Comparison of ENCODE assay signal across 8 cellular contexts in the genomic region with DNA sequence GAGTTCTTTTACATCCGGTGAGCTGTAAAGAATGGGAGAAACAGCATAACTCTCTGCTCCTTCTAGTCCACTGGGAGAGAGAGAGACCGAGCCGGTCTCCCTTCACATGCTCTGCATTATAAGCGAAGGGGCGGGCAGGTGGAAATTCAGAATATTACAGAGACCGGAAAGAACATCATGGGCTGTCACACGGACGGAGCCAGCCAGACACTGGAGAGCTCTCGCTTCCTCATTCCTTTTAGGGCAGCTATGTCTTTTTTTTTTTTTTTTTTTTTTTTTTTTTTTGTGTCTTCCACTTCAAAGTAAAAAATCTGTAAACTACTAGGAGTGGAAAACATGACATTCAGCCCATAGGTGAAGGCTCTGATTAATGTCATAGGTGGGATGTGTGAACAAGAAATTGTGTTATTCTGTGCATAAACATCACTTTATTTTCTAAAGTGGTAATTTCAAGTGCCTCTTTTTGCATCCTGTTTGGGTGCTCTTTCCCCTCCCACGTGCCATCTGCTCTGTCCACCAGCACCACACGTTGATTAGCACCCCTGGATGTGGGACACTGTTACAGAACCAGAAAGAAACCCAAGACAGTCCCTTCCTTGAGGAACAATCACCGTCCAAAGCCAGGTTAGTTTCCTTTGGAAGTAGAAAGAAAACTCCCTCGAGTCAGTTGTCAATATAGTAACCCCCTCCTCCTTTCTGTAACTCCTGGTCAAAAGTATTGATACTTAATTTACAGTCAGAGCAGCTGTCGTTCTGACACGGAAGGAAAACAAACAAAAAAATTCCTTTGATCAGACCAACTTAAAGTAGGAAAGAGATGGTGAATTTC. TPM values are rescaled to one million over a fixed set of nuclear protein-coding genes. Genes with fewer than 3 reads are reported as not detected.
A peak's percentile ranks its signal among the peaks of the same experiment; 100 is the strongest.
DNase-seq lines count a peak whose midpoint lies in the region; ATAC-seq and TF ChIP-seq lines count a peak whose summit lies in the region.

Gene TAGAP, minus strand, starts transcription at position 93 of the 829 bp plus-strand sequence. CDS start 845 bp downstream, outside the sequence.

- DNase-seq in CD14-positive monocyte (ENCODE audit: low spot score) (peak; percentile 94), WTC11 (ENCODE audit: low spot score) (no peak), colonic mucosa (peak; percentile 72), neural crest cell (ENCODE audit: low read depth, low spot score) (no peak), testis (peak; percentile 86), D341Med (ENCODE audit: low spot score) (no peak)

- H3K4me3 ChIP-seq in colonic mucosa (peak within 1 kb of the TSS; percentile 8), testis (peak within 1 kb of the TSS; percentile 13 to 33)

- H3K36me3 Mint-ChIP-seq in CD14-positive monocyte (peaks cover 38 to 40% of the 10 kb centered on the region in 2 donors), WTC11 (no peaks in the 10 kb centered on the region), neural crest cell (ENCODE audit: low read depth) (no peaks in the 10 kb centered on the region)

- peak within 1 kb of the TSS; percentile 48 for H3K27ac ChIP-seq in colonic mucosa
- H3K27ac ChIP-seq in testis, result peak within 1 kb of the TSS; percentile 8 to 53

- peak within 1 kb of the TSS; percentile 96 for H3K4me3 Mint-ChIP-seq in CD14-positive monocyte
- no peak within 1 kb of the TSS for H3K4me3 Mint-ChIP-seq in WTC11
- H3K4me3 Mint-ChIP-seq in neural crest cell, result no peak within 1 kb of the TSS

- H3K9me3 ChIP-seq in colonic mucosa (no peaks in the 10 kb centered on the region), testis (no peaks in the 10 kb centered on the region)

- POLR2A ChIA-PET in WTC11 (lab: Charles Lee), result no interaction called here

- 44 to 53% methylated on average over 15 of the region's 15 CpGs for WGBS in testis, 2 donors

- H3K27me3 Mint-ChIP-seq in CD14-positive monocyte (ENCODE audit: low read depth in 3 of 3) (peaks cover 0 to 2% (median 2%) of the 10 kb centered on the region in 3 donors), WTC11 (ENCODE audit: low read depth) (no peaks in the 10 kb centered on the region; the same call in 1 of the 2 replicates), neural crest cell (ENCODE audit: low read depth) (peaks cover 19% of the 10 kb centered on the region)

- ATAC-seq in GM19351 (IDR thresholded peaks at IDR 0.05; ENCODE audit: unreplicated experiment) (peak; percentile 91), HG03521 (IDR thresholded peaks at IDR 0.05; ENCODE audit: unreplicated experiment) (peak; percentile 64), WTC11 (no peak)

- CTCF ChIA-PET in WTC11 (lab: Charles Lee), result interaction anchor here (1.1 to 7.6 kb wide), 3 partner anchors 59 to 90 kb away, joined by 4 to 92 read pairs (median 5); no protein-coding TSS in a partner anchor

- H3K36me3 ChIP-seq in colonic mucosa (no peaks in the 10 kb centered on the region), testis (ENCODE audit: low read depth, missing control alignments) (no peaks in the 10 kb centered on the region)

- intact Hi-C loops in CD14-positive monocyte (cut with micrococcal nuclease), result loop anchor here (5.0 kb wide), 4 partner anchors 37 to 72 kb away; no protein-coding TSS in a partner anchor
- intact Hi-C loops in colonic mucosa (cut with DNase I), result no loop called here
- intact Hi-C loops in testis (cut with DNase I; ENCODE audit: low total_unique reads), result loop anchor here (10.0 kb wide), 2 partner anchors 60 to 90 kb away; no protein-coding TSS in a partner anchor

- no peaks in the 10 kb centered on the region for H3K27me3 ChIP-seq in colonic mucosa
- no peaks in the 10 kb centered on the region for H3K27me3 ChIP-seq in testis

- TF ChIP-seq CTCF in CD14-positive monocyte (IDR thresholded peaks at IDR 0.05), result no peak
- no peak for TF ChIP-seq CTCF in WTC11 (IDR thresholded peaks at IDR 0.05)
- no peak for TF ChIP-seq CTCF in colonic mucosa (IDR thresholded peaks at IDR 0.05)
- TF ChIP-seq CTCF in neural crest cell (conservative IDR thresholded peaks at IDR 0.05), result no peak
- no peak for TF ChIP-seq CTCF in testis (IDR thresholded peaks at IDR 0.05)

- H3K9me3 Mint-ChIP-seq in CD14-positive monocyte, result peaks cover 0 to 5% (median 0%) of the 10 kb centered on the region in 7 donors
- H3K9me3 Mint-ChIP-seq in WTC11, result no peaks in the 10 kb centered on the region
- no peaks in the 10 kb centered on the region for H3K9me3 Mint-ChIP-seq in neural crest cell

- H3K4me1 Mint-ChIP-seq in CD14-positive monocyte (peaks cover 38% of the 10 kb centered on the region), WTC11 (peaks cover 29% of the 10 kb centered on the region), neural crest cell (no peaks in the 10 kb centered on the region)

- H3K4me1 ChIP-seq in colonic mucosa (no peaks in the 10 kb centered on the region), testis (peaks cover 5% of the 10 kb centered on the region)

- TF ChIP-seq POLR2A in testis (IDR thresholded peaks at IDR 0.05), result no peak

- H3K27ac Mint-ChIP-seq in CD14-positive monocyte, result peak within 1 kb of the TSS; percentile 100
- 0 out of 2 replicates have a peak within 1 kb of the TSS, but pooled peaks have one; percentile 41 for H3K27ac Mint-ChIP-seq in WTC11
- peak within 1 kb of the TSS; percentile 19 for H3K27ac Mint-ChIP-seq in neural crest cell (ENCODE audit: unreplicated experiment)

- peak within 1 kb of the TSS; percentile 19 to 40 for H3K9ac ChIP-seq in colonic mucosa (ENCODE audit: low read depth in 2 of 2, low read length in 2 of 2)

TF ChIP-seq in WTC11, 78 proteins besides CTCF, POLR2A, EP300 and RAD21:
- TF ChIP-seq, protein P1, sequence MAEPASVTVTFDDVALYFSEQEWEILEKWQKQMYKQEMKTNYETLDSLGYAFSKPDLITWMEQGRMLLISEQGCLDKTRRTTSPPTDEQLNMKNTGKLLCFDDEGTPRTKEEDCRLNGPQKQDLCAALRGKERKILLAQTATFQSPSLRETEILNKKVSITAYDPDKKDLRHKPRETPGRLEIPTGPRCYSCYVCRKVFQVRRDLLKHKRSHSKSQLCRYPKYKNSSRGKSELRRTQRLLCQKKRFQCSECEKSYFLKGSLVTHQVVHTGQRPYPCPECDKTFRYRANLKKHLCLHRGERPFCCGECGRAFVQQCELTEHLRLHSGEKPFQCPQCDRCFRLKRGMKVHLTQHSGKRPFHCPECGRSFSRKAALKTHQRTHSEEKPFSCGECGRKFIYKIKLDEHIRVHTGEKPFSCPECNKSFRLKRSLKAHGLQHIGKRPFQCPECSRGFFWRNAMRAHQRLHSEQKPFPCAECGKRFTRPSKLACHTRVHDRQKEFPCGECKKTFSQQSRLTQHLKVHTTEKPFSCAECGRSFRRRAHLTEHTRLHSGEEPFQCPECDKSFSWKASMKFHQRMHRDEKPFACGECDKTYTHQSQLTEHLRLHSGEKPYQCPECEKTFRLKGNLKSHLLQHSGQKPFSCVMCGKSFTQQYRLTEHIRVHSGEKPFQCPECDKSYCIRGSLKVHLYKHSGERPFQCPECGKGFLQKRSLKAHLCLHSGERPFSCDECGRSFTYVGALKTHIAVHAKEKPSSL (CRISPR knock-in tag; conservative IDR thresholded peaks at IDR 0.05), result no peak
- TF ChIP-seq ETV6 (CRISPR knock-in tag; IDR thresholded peaks at IDR 0.05) (no peak), NFATC4 (CRISPR knock-in tag; IDR thresholded peaks at IDR 0.05) (no peak), NR1H2 (CRISPR knock-in tag; IDR thresholded peaks at IDR 0.05) (no peak), CREB1 (CRISPR knock-in tag; IDR thresholded peaks at IDR 0.05) (no peak), SP1 (CRISPR knock-in tag; conservative IDR thresholded peaks at IDR 0.05) (no peak), HMGXB4 (CRISPR knock-in tag; IDR thresholded peaks at IDR 0.05) (no peak), OVOL2 (CRISPR knock-in tag; IDR thresholded peaks at IDR 0.05; ENCODE audit: borderline replicate concordance) (no peak), MXD4 (CRISPR knock-in tag; IDR thresholded peaks at IDR 0.05; ENCODE audit: borderline replicate concordance) (no peak)
- TF ChIP-seq, protein P2, sequence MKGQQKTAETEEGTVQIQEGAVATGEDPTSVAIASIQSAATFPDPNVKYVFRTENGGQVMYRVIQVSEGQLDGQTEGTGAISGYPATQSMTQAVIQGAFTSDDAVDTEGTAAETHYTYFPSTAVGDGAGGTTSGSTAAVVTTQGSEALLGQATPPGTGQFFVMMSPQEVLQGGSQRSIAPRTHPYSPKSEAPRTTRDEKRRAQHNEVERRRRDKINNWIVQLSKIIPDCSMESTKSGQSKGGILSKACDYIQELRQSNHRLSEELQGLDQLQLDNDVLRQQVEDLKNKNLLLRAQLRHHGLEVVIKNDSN (CRISPR knock-in tag; IDR thresholded peaks at IDR 0.05), result no peak

RNA-seq across cellular contexts. Expression of gene TAGAP, which starts in this region (rescaled TPM):
- polyA plus RNA-seq in CD14-positive monocyte (10 to 100 TPM; 51.9 to 59.1 TPM), testis (ENCODE audit: insufficient read depth, low read depth, low replicate concordance) (4.9 TPM)
- total RNA-seq in WTC11 (2021) (0.22 to 0.27 TPM (median 0.27 TPM) in 3 replicates), colonic mucosa (1 to 10 TPM; 1.1 to 2.3 TPM), neural crest cell (not detected in 2 replicates), testis (1 to 10 TPM; 1.1 to 4.5 TPM)

Comparison
In these comparisons a context has a peak if more than half of its experiments do, and no peak if none do; other contexts are left out.
1. DNase-seq: peak in CD14-positive monocyte (single experiment), colonic mucosa (single experiment) and testis (single experiment); none in WTC11 (single experiment), neural crest cell (single experiment) and D341Med (single experiment).
2. H3K27ac Mint-ChIP-seq: peak in every context shown above with its lines; median percentile 100 in CD14-positive monocyte; 41 in WTC11; 19 in neural crest cell.
3. H3K4me3 Mint-ChIP-seq: peak in CD14-positive monocyte (2 of 2); none in WTC11 (single experiment) and neural crest cell (single experiment).